In genomic region chr10:43304079-43304686, GRCh38 we compare ENCODE assay signal across 9 cellular contexts. TPM values are rescaled to one million over a fixed set of nuclear protein-coding genes. Genes with fewer than 3 reads are reported as not detected.
DNase-seq lines count a peak whose midpoint lies in the region; ATAC-seq, FAIRE-seq and TF ChIP-seq lines count a peak whose summit lies in the region.
"Had no signal": no experiment of that assay in that cellular context is flagged by ENCODE, and none has a peak within 500 bp of the region (broad histone marks: within the 10 kb centered on the region; RNA-seq: fewer than 3 reads in every experiment).

No MANE protein-coding gene starts in this region.

- H3K4me3 ChIP-seq in HUES6 (ENCODE audit: low read depth, low read length) (peak overlapping the region; percentile 71), adipocyte (ENCODE audit: low read length) (peak overlapping the region; percentile 79), kidney (ENCODE audit: low read length in 2 of 2) (peak overlapping the region; percentile 18 to 37), body of pancreas (no peak overlapping the region)

- H3K36me3 ChIP-seq in HUES6 (ENCODE audit: control insufficient read depth, insufficient read depth, low read length) (no peaks in the 10 kb centered on the region), adipocyte (ENCODE audit: control insufficient read depth, insufficient read depth, low read length, severe bottlenecking) (no peaks in the 10 kb centered on the region), kidney (ENCODE audit: control insufficient read depth in 1 of 2, insufficient read depth in 2 of 2, low read length in 2 of 2) (no peaks in the 10 kb centered on the region), body of pancreas (replicated peaks in 1 of 2; ENCODE audit: insufficient read depth in 1 of 2, low read depth in 2 of 2) (no peaks in the 10 kb centered on the region)

- H3K27me3 Mint-ChIP-seq in stimulated activated memory B cell treated with anti-CD40 and anti-IgM and Interleukin-4, amounts not matched to agents 10 μg/mL and 1 μg/mL and 100 μg/mL, for 72 hours, result peaks cover 48% of the 10 kb centered on the region

- peak overlapping the region; percentile 66 for H3K4me3 Mint-ChIP-seq in stimulated activated memory B cell treated with anti-CD40 and anti-IgM and Interleukin-4, amounts not matched to agents 10 μg/mL and 1 μg/mL and 100 μg/mL, for 72 hours

- DNase-seq in adipocyte (ENCODE audit: low read depth) (no peak), kidney (no peak), body of pancreas (no peak), DMS114 treated with DMSO at 0.1 percent for 48 hours (lab: John Stamatoyannopoulos, UW; ENCODE audit: unreplicated experiment) (no peak), middle frontal gyrus (ENCODE audit: extremely low spot score, low spot score) (no peak)

- H3K36me3 Mint-ChIP-seq in stimulated activated memory B cell treated with anti-CD40 and anti-IgM and Interleukin-4, amounts not matched to agents 10 μg/mL and 1 μg/mL and 100 μg/mL, for 72 hours, result no peaks in the 10 kb centered on the region

- H3K27me3 ChIP-seq in HUES6 (ENCODE audit: control insufficient read depth, insufficient read depth, low read length), result peaks cover 82% of the 10 kb centered on the region
- peaks cover 38% of the 10 kb centered on the region for H3K27me3 ChIP-seq in adipocyte (replicated peaks; ENCODE audit: control insufficient read depth, insufficient read depth, low read length)
- H3K27me3 ChIP-seq in body of pancreas, result no peaks in the 10 kb centered on the region

- H3K27ac ChIP-seq in HUES6 (ENCODE audit: low read depth, low read length) (no peak overlapping the region), kidney (ENCODE audit: low read depth in 2 of 2, low read length in 2 of 2) (no peak overlapping the region), body of pancreas (no peak overlapping the region)

- H3K4me1 ChIP-seq in HUES6 (ENCODE audit: control insufficient read depth, insufficient read depth, low read length) (peaks cover 32% of the 10 kb centered on the region), adipocyte (ENCODE audit: control insufficient read depth, insufficient read depth, low read length) (peaks cover 17% of the 10 kb centered on the region), kidney (ENCODE audit: control insufficient read depth in 1 of 2, insufficient read depth in 1 of 2, low read depth in 1 of 2, low read length in 2 of 2) (peaks cover 0 to 3% of the 10 kb centered on the region in 2 donors), body of pancreas (peaks cover 9% of the 10 kb centered on the region)

- H3K9ac ChIP-seq in HUES6 (ENCODE audit: low read length), result no peak overlapping the region
- H3K9ac ChIP-seq in adipocyte (ENCODE audit: low read length), result peak overlapping the region; percentile 69
- peak overlapping the region in 1 of 2 donors; percentile 22 for H3K9ac ChIP-seq in kidney (ENCODE audit: low read length in 2 of 2)

- H3K9me3 ChIP-seq in HUES6 (ENCODE audit: control insufficient read depth, insufficient read depth, low read depth, low read length) (no peaks in the 10 kb centered on the region; the same call in 1 of the 2 replicates), adipocyte (ENCODE audit: control insufficient read depth, low read length) (no peaks in the 10 kb centered on the region), kidney (ENCODE audit: control insufficient read depth in 1 of 2, low read length in 2 of 2) (peaks cover 0 to 6% of the 10 kb centered on the region in 2 donors), body of pancreas (no peaks in the 10 kb centered on the region)

- TF ChIP-seq CTCF in kidney (IDR thresholded peaks at IDR 0.05; ENCODE audit: borderline replicate concordance, extremely low read depth, insufficient read depth) (no peak), body of pancreas (IDR thresholded peaks at IDR 0.05) (no peak)

- intact Hi-C loops in kidney (cut with DNase I) (no loop called here), body of pancreas (cut with DNase I) (no loop called here)

- 47% methylated on average over 3 of the region's 3 CpGs for WGBS in body of pancreas, 2 donors

- peak overlapping the region; percentile 30 for H3K27ac Mint-ChIP-seq in stimulated activated memory B cell treated with anti-CD40 and anti-IgM and Interleukin-4, amounts not matched to agents 10 μg/mL and 1 μg/mL and 100 μg/mL, for 72 hours

- peaks cover 26% of the 10 kb centered on the region for H3K4me1 Mint-ChIP-seq in stimulated activated memory B cell treated with anti-CD40 and anti-IgM and Interleukin-4, amounts not matched to agents 10 μg/mL and 1 μg/mL and 100 μg/mL, for 72 hours

- FAIRE-seq in kidney (lab: Jason Lieb, UNC), result no peak

- no peak for ATAC-seq in stimulated activated memory B cell treated with anti-CD40 and anti-IgM and Interleukin-4, amounts not matched to agents 10 μg/mL and 1 μg/mL and 100 μg/mL, for 72 hours
- ATAC-seq in body of pancreas (no peak), HG03097 (IDR thresholded peaks at IDR 0.05; ENCODE audit: low FRiP score, unreplicated experiment) (no peak)

- no peak for TF ChIP-seq POLR2A in body of pancreas (IDR thresholded peaks at IDR 0.05)

- H3K9me3 Mint-ChIP-seq in stimulated activated memory B cell treated with anti-CD40 and anti-IgM and Interleukin-4, amounts not matched to agents 10 μg/mL and 1 μg/mL and 100 μg/mL, for 72 hours, result no peaks in the 10 kb centered on the region

RNA-seq across cellular contexts. Expression of gene RASGEF1A, which starts 37.3 kb away (rescaled TPM):
- total RNA-seq in kidney (3.6 TPM), body of pancreas (1 to 10 TPM in 1 of 2 donors, under 1 TPM in 1; 0.66 to 2.6 TPM)
- 2.8 TPM for polyA plus RNA-seq in kidney (ENCODE audit: insufficient read depth, low read depth, low replicate concordance)
- total RNA-seq: RPMI7951 had no signal

Comparison
In these comparisons a context has a peak if more than half of its experiments do, and no peak if none do; other contexts are left out.
1. H3K4me3 ChIP-seq: peak in HUES6 (single experiment), adipocyte (single experiment) and kidney (2 of 2); none in body of pancreas (0 of 2).